In genomic region chr19:44582581-44583265, GRCh38 we compare ENCODE assay signal across 8 cellular contexts. TPM values are rescaled to one million over a fixed set of nuclear protein-coding genes. Genes with fewer than 3 reads are reported as not detected.
DNase-seq lines count a peak whose midpoint lies in the region; ATAC-seq and TF ChIP-seq lines count a peak whose summit lies in the region.

No MANE protein-coding gene starts in this region.

- no peaks in the 10 kb centered on the region for H3K79me2 ChIP-seq in Karpas-422 (ENCODE audit: low read length)

- peak; percentile 88 for TF ChIP-seq CTCF in cardiac fibroblast (IDR thresholded peaks at IDR 0.05; ENCODE audit: low read depth, low read length)
- no peak for TF ChIP-seq CTCF in neutrophil (IDR thresholded peaks at IDR 0.05)

- H3K4me1 ChIP-seq in Karpas-422 (ENCODE audit: low read length) (no peaks in the 10 kb centered on the region), neutrophil (ENCODE audit: control insufficient read depth in 1 of 2, insufficient read depth in 1 of 2, low read depth in 1 of 2, low read length in 1 of 2) (peaks cover 2 to 5% of the 10 kb centered on the region in 2 experiments)

- H3K36me3 ChIP-seq in Karpas-422 (ENCODE audit: insufficient read depth, low read length) = no peaks in the 10 kb centered on the region
- H3K36me3 ChIP-seq in neutrophil = no peaks in the 10 kb centered on the region

- no peak overlapping the region for H3K9ac ChIP-seq in Karpas-422 (ENCODE audit: low read length)

- H3K9me2 ChIP-seq in Karpas-422 (replicated peaks; ENCODE audit: insufficient read depth, low read length) = no peaks in the 10 kb centered on the region

- no peak overlapping the region for H3K4me2 ChIP-seq in Karpas-422 (ENCODE audit: low read depth, low read length, poor library complexity, severe bottlenecking)

- H4K20me1 ChIP-seq in Karpas-422 (ENCODE audit: insufficient read depth, low read depth, low read length) = no peaks in the 10 kb centered on the region

- DNase-seq in ELR (ENCODE audit: low read depth) (peak; percentile 35), Karpas-422 (peak; percentile 62), cardiac fibroblast (ENCODE audit: low read depth in 2 of 2) (peak; percentile 38 to 56), A172 (ENCODE audit: low spot score) (no peak), NCI-H510A (lab: John Stamatoyannopoulos, UW) (no peak)

- H3K9me3 ChIP-seq in Karpas-422 (ENCODE audit: low read length) (no peaks in the 10 kb centered on the region), neutrophil (no peaks in the 10 kb centered on the region)

- no peak overlapping the region for H3K27ac ChIP-seq in Karpas-422 (ENCODE audit: low read length)
- peak overlapping the region; percentile 36 for H3K27ac ChIP-seq in neutrophil

- no peaks in the 10 kb centered on the region for H3K27me3 ChIP-seq in Karpas-422 (ENCODE audit: low read length)
- H3K27me3 ChIP-seq in neutrophil = no peaks in the 10 kb centered on the region

- ATAC-seq in HG02970 (IDR thresholded peaks at IDR 0.05; ENCODE audit: low FRiP score, unreplicated experiment) (no peak), GM18867 (IDR thresholded peaks at IDR 0.05; ENCODE audit: unreplicated experiment) (no peak)

- H2AFZ ChIP-seq in Karpas-422 (ENCODE audit: low read length) = no peak overlapping the region

- H3K4me3 ChIP-seq in Karpas-422 (ENCODE audit: low read length) (no peak overlapping the region), cardiac fibroblast (replicated peaks in 1 of 2; ENCODE audit: low read depth in 2 of 2, low read length in 2 of 2) (no peak overlapping the region), neutrophil (ENCODE audit: low read depth in 1 of 2, low read length in 1 of 2) (no peak overlapping the region)

RNA-seq across cellular contexts. Expression of gene IGSF23, which starts 30.6 kb away (rescaled TPM):
- total RNA-seq in Karpas-422 (2014; rRNA removed; shearing (Covaris generic); ENCODE audit: low replicate concordance) = not detected in 2 replicates
- not detected in 2 replicates for total RNA-seq in A172 (2014; rRNA removed; shearing (Covaris generic))

RNA-seq across cellular contexts. Expression of gene CEACAM20, which starts 53.2 kb away (rescaled TPM):
- total RNA-seq in Karpas-422 (2014; rRNA removed; shearing (Covaris generic); ENCODE audit: low replicate concordance) = not detected in 2 replicates
- not detected in 2 replicates for total RNA-seq in A172 (2014; rRNA removed; shearing (Covaris generic))

Comparison
In these comparisons a context has a peak if more than half of its experiments do, and no peak if none do; other contexts are left out.
1. DNase-seq: peak in ELR (single experiment), Karpas-422 (single experiment) and cardiac fibroblast (2 of 2); none in A172 (single experiment) and NCI-H510A (single experiment).